ENCODE assay signal across 8 cellular contexts in the genomic region with DNA sequence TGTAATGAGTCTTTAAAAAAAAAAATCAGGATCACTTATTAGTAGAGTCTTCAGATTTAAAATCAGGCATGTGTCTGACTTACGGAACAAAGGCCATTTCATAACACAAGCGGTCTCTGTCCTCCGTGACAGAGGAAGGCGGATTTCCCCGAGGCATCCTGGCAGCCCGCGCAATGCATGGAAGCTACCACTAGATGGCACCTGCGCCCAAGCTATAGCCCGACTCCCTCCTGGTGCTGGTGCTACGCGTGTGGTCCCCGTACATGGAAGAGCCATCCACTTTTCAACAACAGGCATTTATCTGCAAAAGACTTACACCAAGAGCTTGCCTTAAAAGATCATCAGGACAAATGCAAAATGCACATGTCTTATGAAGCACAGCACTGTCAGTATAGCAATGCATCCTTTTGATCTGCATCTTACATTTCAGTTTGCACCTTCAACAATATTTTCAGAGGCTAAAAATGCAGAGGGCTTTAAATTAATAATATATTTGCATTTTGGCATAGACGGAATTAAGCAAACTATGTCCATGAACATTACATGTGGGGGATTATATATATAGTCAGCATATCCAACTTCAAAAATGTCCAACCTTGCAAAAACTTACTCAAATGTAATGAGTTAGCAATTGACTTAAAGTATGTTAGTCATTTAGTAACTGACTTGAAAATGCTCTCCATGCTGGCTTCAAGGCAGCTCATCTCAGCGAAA.
A peak's percentile ranks its signal among the peaks of the same experiment; 100 is the strongest.
DNase-seq lines count a peak whose midpoint lies in the region; ATAC-seq and TF ChIP-seq lines count a peak whose summit lies in the region.

No MANE protein-coding gene starts in this region.

- ATAC-seq in GM21367 (IDR thresholded peaks at IDR 0.05; ENCODE audit: unreplicated experiment) = peak; percentile 92
- peak; percentile 76 for ATAC-seq in activated CD8-positive, alpha-beta memory T cell treated with anti-CD3 and anti-CD28 coated beads, Interleukin-2, amount 10 ng/mL, durations not matched to agents 7 days and 5 days

- H3K9me3 Mint-ChIP-seq in Calu3 (ENCODE audit: low read depth, unreplicated experiment) (no peaks in the 10 kb centered on the region), endothelial cell (ENCODE audit: unreplicated experiment) (no peaks in the 10 kb centered on the region)
- H3K9me3 Mint-ChIP-seq in activated CD8-positive, alpha-beta memory T cell treated with anti-CD3 and anti-CD28 coated beads, Interleukin-2, amount 10 ng/mL, durations not matched to agents 7 days and 5 days (ENCODE audit: low read depth) = no peaks in the 10 kb centered on the region

- no peak overlapping the region for H3K4me3 Mint-ChIP-seq in Calu3 (ENCODE audit: low read depth, unreplicated experiment)
- H3K4me3 Mint-ChIP-seq in activated CD8-positive, alpha-beta memory T cell treated with anti-CD3 and anti-CD28 coated beads, Interleukin-2, amount 10 ng/mL, durations not matched to agents 7 days and 5 days = no peak overlapping the region
- H3K4me3 Mint-ChIP-seq in endothelial cell (ENCODE audit: unreplicated experiment) = no peak overlapping the region

- no TSS peak for BruUV-seq in Calu3 (replicated peaks; lab: Mats Ljungman, UMichigan)

- H3K27me3 ChIP-seq in HL-60 (ENCODE audit: insufficient read depth, poor library complexity, severe bottlenecking) = no peaks in the 10 kb centered on the region

- DNase-seq in Calu3 (peak; percentile 77), HL-60 (ENCODE audit: low read depth in 1 of 2, low spot score in 1 of 2) (peak; percentile 92 to 95), NOMO-1 treated with dmso at 0.1 percent for 144 hours (lab: John Stamatoyannopoulos, UW; ENCODE audit: unreplicated experiment) (peak; percentile 64), endothelial cell (ENCODE audit: low spot score) (peak; percentile 84), middle frontal gyrus (ENCODE audit: extremely low spot score, low spot score) (peak; percentile 77)
- peak; percentile 77 for DNase-seq in activated CD8-positive, alpha-beta memory T cell treated with anti-CD3 and anti-CD28 coated beads, Interleukin-2, amount 10 ng/mL, durations not matched to agents 7 days and 5 days
- DNase-seq in stimulated activated CD8-positive, alpha-beta memory T cell treated with anti-CD3 and anti-CD28 coated beads, Interleukin-4, amount 100 ng/mL, for 4 hours (ENCODE audit: low read depth in 2 of 2, low spot score in 1 of 2) = peak; percentile 47 to 67

- H3K4me3 ChIP-seq in HL-60 (replicated peaks; ENCODE audit: insufficient read depth, low read length) = no peak overlapping the region

- TF ChIP-seq CTCF in Calu3 (IDR thresholded peaks at IDR 0.05; ENCODE audit: unreplicated experiment) (peak; percentile 87), HL-60 (IDR thresholded peaks at IDR 0.05; ENCODE audit: insufficient read depth, low read length) (peak; percentile 100), endothelial cell (IDR thresholded peaks at IDR 0.05; ENCODE audit: unreplicated experiment) (peak; percentile 91)

- intact Hi-C loops in Calu3 (cut with micrococcal nuclease; ENCODE audit: unreplicated experiment) = loop anchor here (1.0 to 2.0 kb wide), 3 partner anchors 222 to 312 kb away; no protein-coding TSS in a partner anchor

- CTCF ChIA-PET in Calu3 (lab: Charles Lee) = interaction anchor here (0.8 to 1.6 kb wide), 7 partner anchors 12 to 311 kb away, joined by 3 to 11 read pairs (median 6); no protein-coding TSS in a partner anchor
- CTCF ChIA-PET in activated CD8-positive, alpha-beta memory T cell treated with anti-CD3 and anti-CD28 coated beads, Interleukin-2, amount 10 ng/mL, durations not matched to agents 7 days and 5 days (lab: Charles Lee) = interaction anchor here (0.7 to 3.3 kb wide), 22 partner anchors 9 to 1800 kb away, joined by 3 to 36 read pairs (median 4); no protein-coding TSS in a partner anchor

- no peak overlapping the region for H3K27ac Mint-ChIP-seq in Calu3 (ENCODE audit: unreplicated experiment)
- no peak overlapping the region for H3K27ac Mint-ChIP-seq in activated CD8-positive, alpha-beta memory T cell treated with anti-CD3 and anti-CD28 coated beads, Interleukin-2, amount 10 ng/mL, durations not matched to agents 7 days and 5 days
- no peak overlapping the region for H3K27ac Mint-ChIP-seq in endothelial cell (ENCODE audit: unreplicated experiment)

- H3K27ac ChIP-seq in HL-60 (replicated peaks) = no peak overlapping the region

- peaks cover 5% of the 10 kb centered on the region for H3K4me1 Mint-ChIP-seq in Calu3 (ENCODE audit: low read depth, unreplicated experiment)
- peaks cover 2% of the 10 kb centered on the region for H3K4me1 Mint-ChIP-seq in activated CD8-positive, alpha-beta memory T cell treated with anti-CD3 and anti-CD28 coated beads, Interleukin-2, amount 10 ng/mL, durations not matched to agents 7 days and 5 days
- peaks cover 7% of the 10 kb centered on the region for H3K4me1 Mint-ChIP-seq in endothelial cell (ENCODE audit: unreplicated experiment)

- no peaks in the 10 kb centered on the region for H3K27me3 Mint-ChIP-seq in Calu3 (ENCODE audit: unreplicated experiment)
- H3K27me3 Mint-ChIP-seq in activated CD8-positive, alpha-beta memory T cell treated with anti-CD3 and anti-CD28 coated beads, Interleukin-2, amount 10 ng/mL, durations not matched to agents 7 days and 5 days = peaks cover 25% of the 10 kb centered on the region
- peaks cover 15% of the 10 kb centered on the region for H3K27me3 Mint-ChIP-seq in endothelial cell (ENCODE audit: unreplicated experiment)

- H3K36me3 Mint-ChIP-seq in Calu3 (ENCODE audit: insufficient read depth, unreplicated experiment) (peaks cover 11% of the 10 kb centered on the region), endothelial cell (ENCODE audit: low read depth, unreplicated experiment) (peaks cover 21% of the 10 kb centered on the region)
- H3K36me3 Mint-ChIP-seq in activated CD8-positive, alpha-beta memory T cell treated with anti-CD3 and anti-CD28 coated beads, Interleukin-2, amount 10 ng/mL, durations not matched to agents 7 days and 5 days = no peaks in the 10 kb centered on the region
